Comparison of ENCODE assay signal across 11 cellular contexts in genomic region chr11:67396587-67397398, GRCh38. TPM values are rescaled to one million over a fixed set of nuclear protein-coding genes. Genes with fewer than 3 reads are reported as not detected.
A peak's percentile ranks its signal among the peaks of the same experiment; 100 is the strongest.
DNase-seq lines count a peak whose midpoint lies in the region; ATAC-seq, FAIRE-seq and TF ChIP-seq lines count a peak whose summit lies in the region.
"Had no signal": no experiment of that assay in that cellular context is flagged by ENCODE, and none has a peak within 500 bp of the region (broad histone marks: within the 10 kb centered on the region; RNA-seq: fewer than 3 reads in every experiment).

No MANE protein-coding gene starts in this region.

- in situ Hi-C loops in GM12878 (cut with MboI), result no loop called here

- POLR2A ChIA-PET in A673 (lab: Charles Lee; ENCODE audit: low non-redundant PET), result no interaction called here
- POLR2A ChIA-PET in GM12878 (lab: Charles Lee), result interaction anchor here (0.7 kb wide), 1 partner anchor 41 kb away, joined by 4 read pairs; the partner anchor contains the start of gene PTPRCAP
- POLR2A ChIA-PET in SK-N-SH (lab: Yijun Ruan, JAX), result interaction anchor here (1.1 kb wide), 1 partner anchor 23 kb away, joined by 3 read pairs; no protein-coding TSS in a partner anchor

- CTCF ChIA-PET in A673 (lab: Charles Lee), result no interaction called here
- CTCF ChIA-PET in GM12878 (lab: Yijun Ruan, JAX), result interaction anchor here (0.8 to 1.5 kb wide), 5 partner anchors 16 to 109 kb away, joined by 3 to 5 read pairs (median 3); no protein-coding TSS in a partner anchor
- CTCF ChIA-PET in SK-N-SH (lab: Yijun Ruan, JAX), result interaction anchor here (0.7 to 4.9 kb wide), 4 partner anchors 14 to 110 kb away, joined by 3 to 29 read pairs (median 6); partner anchors contain the start of gene TMEM134

- RAD21 ChIA-PET in GM12878 (lab: Charles Lee; ENCODE audit: unreplicated experiment), result interaction anchor here (0.8 to 1.5 kb wide), 2 partner anchors 71 to 90 kb away, joined by 3 to 4 read pairs; no protein-coding TSS in a partner anchor

- ATAC-seq in GM12878 (no peak), HG03354 (IDR thresholded peaks at IDR 0.05; ENCODE audit: poor library complexity, severe bottlenecking, unreplicated experiment) (no peak)

- intact Hi-C loops in A673 (cut with micrococcal nuclease; ENCODE audit: unreplicated experiment) (no loop called here), GM12878 (cut with micrococcal nuclease; ENCODE audit: unreplicated experiment) (no loop called here)

- H3K79me2 ChIP-seq in GM12878 (ENCODE audit: control insufficient read depth, insufficient read depth, low read length) (peaks cover 44% of the 10 kb centered on the region), SK-N-SH (ENCODE audit: insufficient read depth) (peaks cover 33% of the 10 kb centered on the region)

- TF ChIP-seq EP300 in GM12878 (IDR thresholded peaks at IDR 0.05; ENCODE audit: borderline replicate concordance in 1 of 2, control insufficient read depth in 1 of 2, low read depth in 2 of 2, low read length in 2 of 2) (no peak), SK-N-SH (IDR thresholded peaks at IDR 0.05; ENCODE audit: borderline replicate concordance in 1 of 2, low read depth in 1 of 2, low read length in 1 of 2) (no peak)

- SMC1A ChIA-PET in GM12878 (lab: Charles Lee; ENCODE audit: uncharacterized antibody, unreplicated experiment), result interaction anchor here (1.1 kb wide), 1 partner anchor 40 kb away, joined by 3 read pairs; no protein-coding TSS in a partner anchor

- TF ChIP-seq CTCF in A673 (conservative IDR thresholded peaks at IDR 0.05; ENCODE audit: low read depth, low read length) (no peak), GM12878 (IDR thresholded peaks at IDR 0.05 in 2 of 3, conservative IDR thresholded peaks at IDR 0.05 in 1 of 3; ENCODE audit: control insufficient read depth in 2 of 3, extremely low read depth in 1 of 3, insufficient read depth in 1 of 3, low read depth in 3 of 3, low read length in 3 of 3) (no peak), SK-N-SH (IDR thresholded peaks at IDR 0.05) (no peak)

- H3F3A ChIP-seq in SK-N-SH (replicated peaks; ENCODE audit: insufficient read depth), result peaks cover 5% of the 10 kb centered on the region

- H3K9ac ChIP-seq in HUES48 (ENCODE audit: low read depth, low read length) (no peak overlapping the region), GM12878 (ENCODE audit: control insufficient read depth, insufficient read depth, low read length) (no peak overlapping the region), SK-N-SH (no peak overlapping the region)

- H3K27me3 ChIP-seq in A673 (replicated peaks; ENCODE audit: insufficient read depth, low read depth, low read length, poor library complexity) (no peaks in the 10 kb centered on the region), HUES48 (ENCODE audit: control insufficient read depth, insufficient read depth, low read length) (no peaks in the 10 kb centered on the region), GM12878 (replicated peaks in 1 of 2; ENCODE audit: control insufficient read depth in 2 of 2, insufficient read depth in 2 of 2, low read length in 1 of 2) (no peaks in the 10 kb centered on the region), SK-N-SH (ENCODE audit: insufficient read depth) (no peaks in the 10 kb centered on the region)

- DNase-seq in A673 (ENCODE audit: low spot score) (no peak), GM12878 (ENCODE audit: low read depth, low spot score) (no peak), SK-N-SH (no peak), NCI-H446 (lab: John Stamatoyannopoulos, UW) (no peak)
- DNase-seq: effector CD8-positive, alpha-beta T cell; NCI-H774; stimulated activated CD4-positive, alpha-beta T cell treated with anti-CD3 and anti-CD28 coated beads, Interleukin-12 subunit alpha, Interleukin-12 subunit beta, amount 100 ng/mL, for 4 hours; stimulated activated naive CD4-positive, alpha-beta T cell treated with Interleukin-2 at 50 U/mL for 16 hours had no signal

- WGBS in GM12878 (ENCODE audit: insufficient coverage, insufficient replicate concordance, low lambda C conversion rate, missing lambda C conversion rate), result 41% methylated on average over 13 of the region's 13 CpGs
- 94% methylated on average over 12 of the region's 13 CpGs for WGBS in SK-N-SH (ENCODE audit: low lambda C conversion rate)

- H4K20me1 ChIP-seq in GM12878 (ENCODE audit: control insufficient read depth, insufficient read depth) (no peaks in the 10 kb centered on the region; the same call in 1 of the 2 replicates), SK-N-SH (ENCODE audit: insufficient read depth) (peaks cover 14% of the 10 kb centered on the region)

- H3K36me3 ChIP-seq in A673 (ENCODE audit: insufficient read depth, low read length, poor library complexity, severe bottlenecking) (peaks cover 61% of the 10 kb centered on the region), HUES48 (ENCODE audit: control insufficient read depth, insufficient read depth, low read length) (peaks cover 56% of the 10 kb centered on the region), GM12878 (ENCODE audit: control insufficient read depth in 2 of 2, insufficient read depth in 2 of 2, low read length in 1 of 2) (peaks cover 23 to 30% of the 10 kb centered on the region in 2 experiments), SK-N-SH (replicated peaks in 1 of 2; ENCODE audit: control insufficient read depth in 1 of 2, insufficient read depth in 2 of 2, low read length in 1 of 2) (peaks cover 8 to 22% of the 10 kb centered on the region in 2 experiments)

- no peak for FAIRE-seq in GM12878 (lab: Jason Lieb, UNC)

- BruUV-seq in A673 (replicated peaks; lab: Mats Ljungman, UMichigan), result no TSS peak
- BruUV-seq in GM12878 (replicated peaks; lab: Mats Ljungman, UMichigan), result no TSS peak

- H3K9me3 ChIP-seq in A673 (ENCODE audit: low read depth, low read length, poor library complexity, severe bottlenecking) (no peaks in the 10 kb centered on the region), HUES48 (ENCODE audit: control insufficient read depth, insufficient read depth, low read length) (no peaks in the 10 kb centered on the region), GM12878 (replicated peaks; ENCODE audit: control insufficient read depth, insufficient read depth, low read length) (no peaks in the 10 kb centered on the region), SK-N-SH (no peaks in the 10 kb centered on the region)

- H3K4me2 ChIP-seq in GM12878 (ENCODE audit: control insufficient read depth, insufficient read depth) (peak overlapping the region; percentile 64; the same call in 1 of the 2 replicates), SK-N-SH (no peak overlapping the region)

- H3K9me2 ChIP-seq in SK-N-SH, result no peaks in the 10 kb centered on the region

- TF ChIP-seq RAD21 in GM12878 (IDR thresholded peaks at IDR 0.05; ENCODE audit: insufficient read depth, low read depth, low read length) (no peak), SK-N-SH (IDR thresholded peaks at IDR 0.05; ENCODE audit: low read length) (no peak)

- H3K27ac ChIP-seq in A673 (ENCODE audit: low read depth, low read length, poor library complexity, severe bottlenecking) (peak overlapping the region; percentile 37), HUES48 (ENCODE audit: low read depth, low read length) (peak overlapping the region; percentile 33), GM12878 (ENCODE audit: control insufficient read depth, insufficient read depth) (peak overlapping the region; percentile 18; the same call in 1 of the 2 replicates), SK-N-SH (ENCODE audit: low read depth in 2 of 2, low read length in 1 of 2) (no peak overlapping the region)

- peaks cover 18% of the 10 kb centered on the region for H3K4me1 ChIP-seq in A673 (ENCODE audit: insufficient read depth, low read length, poor library complexity, severe bottlenecking)
- H3K4me1 ChIP-seq in HUES48 (ENCODE audit: control insufficient read depth, insufficient read depth, low read length), result peaks cover 11% of the 10 kb centered on the region; the same call in 1 of the 2 replicates
- H3K4me1 ChIP-seq in GM12878 (ENCODE audit: control insufficient read depth, insufficient read depth, low read length), result peaks cover 19% of the 10 kb centered on the region
- H3K4me1 ChIP-seq in SK-N-SH (ENCODE audit: control insufficient read depth in 1 of 2, insufficient read depth in 2 of 2, low read depth in 1 of 2, low read length in 1 of 2), result peaks cover 6 to 20% of the 10 kb centered on the region in 2 experiments; a peak in 2 of 4 replicates

- H2AFZ ChIP-seq in GM12878 (ENCODE audit: control insufficient read depth, low read depth, low read length) (no peak overlapping the region), SK-N-SH (ENCODE audit: low read depth) (no peak overlapping the region)

- TF ChIP-seq POLR2A in GM12878 (IDR thresholded peaks at IDR 0.05; ENCODE audit: low read depth, low read length), result peak; percentile 70

- H3K4me3 ChIP-seq in A673 (ENCODE audit: low read depth, low read length, poor library complexity, severe bottlenecking) (no peak overlapping the region), HUES48 (ENCODE audit: low read depth, low read length) (no peak overlapping the region), GM12878 (no peak overlapping the region), SK-N-SH (ENCODE audit: low read depth in 2 of 2, low read length in 1 of 2) (no peak overlapping the region)

RNA-seq across cellular contexts. Expression of gene PPP1CA, which starts 4.9 kb away (rescaled TPM):
- total RNA-seq in A673 (2021) (239 TPM in 2 replicates), GM12878 (2014; rRNA removed) (342 and 371 TPM in 2 replicates), GM12878 (2014; rRNA removed; fragmentation: Illumina TruSeq; extraction: Trizol) (170 and 176 TPM in 2 replicates), GM12878 (2021) (265 and 269 TPM in 2 replicates)
- 38.1 and 44.1 TPM in 2 replicates for total RNA-seq in GM12878 (2013; cell fraction: nucleolus; rRNA removed)
- 75.3 TPM for polyA plus RNA-seq in GM12878 (2011; ENCODE audit: low read depth)
- polyA plus RNA-seq in GM12878 (2011; rRNA removed) (86.0 and 211 TPM in 2 replicates), GM12878 (2014; fragmentation: Illumina TruSeq; extraction: Trizol) (128 and 202 TPM in 2 replicates), GM12878 (2014; fragmentation: Nextera tagmentation; extraction: Ambion mirVana) (10 to 100 TPM; 26.4 to 41.7 TPM), GM12878 (2014; rRNA removed) (306 and 326 TPM in 2 replicates), GM12878 (2016; fragmentation: Nextera tagmentation; extraction: Ambion mirVana) (100 to 1,000 TPM; 417 to 458 TPM), SK-N-SH (2012; rRNA removed) (210 and 261 TPM in 2 replicates)
- 440 and 506 TPM in 2 replicates for polyA plus RNA-seq in GM12878 (2011; cell fraction: cytosol; rRNA removed)
- polyA plus RNA-seq in GM12878 (2011; cell fraction: nucleus; rRNA removed), result 220 and 242 TPM in 2 replicates
- polyA plus RNA-seq in GM12878 (2012), result 174 and 181 TPM in 2 replicates
- polyA minus RNA-seq in GM12878 (2011; rRNA and poly(A)+ RNA removed), result 121 and 204 TPM in 2 replicates
- 83.8 and 94.6 TPM in 2 replicates for polyA minus RNA-seq in GM12878 (2011; cell fraction: cytosol; rRNA and poly(A)+ RNA removed)
- 49.0 and 75.9 TPM in 2 replicates for polyA minus RNA-seq in GM12878 (2011; cell fraction: nucleus; rRNA and poly(A)+ RNA removed)
- 130 and 175 TPM in 2 replicates for polyA plus RNA-seq in SK-N-SH (2012; cell fraction: cytosol; rRNA removed)
- 181 and 248 TPM in 2 replicates for polyA plus RNA-seq in SK-N-SH (2012; cell fraction: nucleus; rRNA removed)

RNA-seq across cellular contexts. Expression of gene RAD9A, which starts 5.0 kb away (rescaled TPM):
- total RNA-seq in A673 (2021) (43.0 and 55.0 TPM in 2 replicates), GM12878 (2014; rRNA removed) (21.0 and 21.9 TPM in 2 replicates), GM12878 (2014; rRNA removed; fragmentation: Illumina TruSeq; extraction: Trizol) (8.2 TPM in 2 replicates), GM12878 (2021) (29.5 and 32.7 TPM in 2 replicates)
- total RNA-seq in GM12878 (2013; cell fraction: nucleolus; rRNA removed), result 30.1 and 32.3 TPM in 2 replicates
- polyA plus RNA-seq in GM12878 (2011; ENCODE audit: low read depth), result 12.9 TPM
- polyA plus RNA-seq in GM12878 (2011; rRNA removed) (9.6 and 18.6 TPM in 2 replicates), GM12878 (2014; fragmentation: Illumina TruSeq; extraction: Trizol) (5.8 and 15.6 TPM in 2 replicates), GM12878 (2014; fragmentation: Nextera tagmentation; extraction: Ambion mirVana) (1 to 10 TPM; 1.1 to 3.6 TPM), GM12878 (2014; rRNA removed) (36.2 and 37.6 TPM in 2 replicates), GM12878 (2016; fragmentation: Nextera tagmentation; extraction: Ambion mirVana) (10 to 100 TPM; 22.0 to 25.6 TPM), SK-N-SH (2012; rRNA removed) (21.5 and 22.3 TPM in 2 replicates)
- polyA plus RNA-seq in GM12878 (2011; cell fraction: cytosol; rRNA removed), result 31.8 and 50.4 TPM in 2 replicates
- 114 and 143 TPM in 2 replicates for polyA plus RNA-seq in GM12878 (2011; cell fraction: nucleus; rRNA removed)
- polyA plus RNA-seq in GM12878 (2012), result 21.3 and 26.9 TPM in 2 replicates
- polyA minus RNA-seq in GM12878 (2011; rRNA and poly(A)+ RNA removed), result 7.2 and 11.3 TPM in 2 replicates
- 4.8 and 10.5 TPM in 2 replicates for polyA minus RNA-seq in GM12878 (2011; cell fraction: cytosol; rRNA and poly(A)+ RNA removed)
- 14.0 and 24.6 TPM in 2 replicates for polyA minus RNA-seq in GM12878 (2011; cell fraction: nucleus; rRNA and poly(A)+ RNA removed)
- polyA plus RNA-seq in SK-N-SH (2012; cell fraction: cytosol; rRNA removed), result 4.8 and 8.6 TPM in 2 replicates
- 100 and 114 TPM in 2 replicates for polyA plus RNA-seq in SK-N-SH (2012; cell fraction: nucleus; rRNA removed)

RNA-seq across cellular contexts. Expression of gene TBC1D10C, which starts 7.1 kb away (rescaled TPM):
- total RNA-seq in A673 (2021), result not detected in 2 replicates
- 59.5 and 60.3 TPM in 2 replicates for total RNA-seq in GM12878 (2013; cell fraction: nucleolus; rRNA removed)
- total RNA-seq in GM12878 (2014; rRNA removed), result 52.0 and 60.0 TPM in 2 replicates
- 18.4 and 19.5 TPM in 2 replicates for total RNA-seq in GM12878 (2014; rRNA removed; fragmentation: Illumina TruSeq; extraction: Trizol)
- total RNA-seq in GM12878 (2021), result 77.4 and 80.7 TPM in 2 replicates
- polyA plus RNA-seq in GM12878 (2011; ENCODE audit: low read depth), result 12.8 TPM
- 9.6 and 15.4 TPM in 2 replicates for polyA plus RNA-seq in GM12878 (2011; rRNA removed)
- 27.2 and 41.2 TPM in 2 replicates for polyA plus RNA-seq in GM12878 (2011; cell fraction: cytosol; rRNA removed)
- polyA plus RNA-seq in GM12878 (2011; cell fraction: nucleus; rRNA removed), result 200 and 210 TPM in 2 replicates
- polyA plus RNA-seq in GM12878 (2012), result 48.1 and 51.7 TPM in 2 replicates
- 3.4 and 13.5 TPM in 2 replicates for polyA plus RNA-seq in GM12878 (2014; fragmentation: Illumina TruSeq; extraction: Trizol)
- polyA plus RNA-seq in GM12878 (2014; fragmentation: Nextera tagmentation; extraction: Ambion mirVana), result 1 to 10 TPM; 1.1 to 6.6 TPM
- 83.4 and 85.3 TPM in 2 replicates for polyA plus RNA-seq in GM12878 (2014; rRNA removed)
- polyA plus RNA-seq in GM12878 (2016; fragmentation: Nextera tagmentation; extraction: Ambion mirVana), result 10 to 100 TPM; 61.8 to 73.3 TPM
- polyA minus RNA-seq in GM12878 (2011; rRNA and poly(A)+ RNA removed), result 8.1 and 20.2 TPM in 2 replicates
- polyA minus RNA-seq in GM12878 (2011; cell fraction: cytosol; rRNA and poly(A)+ RNA removed), result 9.6 and 12.3 TPM in 2 replicates
- 26.1 and 33.3 TPM in 2 replicates for polyA minus RNA-seq in GM12878 (2011; cell fraction: nucleus; rRNA and poly(A)+ RNA removed)
- 0.05 TPM in 1 of 2 replicates, not detected in the other for polyA plus RNA-seq in SK-N-SH (2012; rRNA removed)
- polyA plus RNA-seq in SK-N-SH (2012; cell fraction: cytosol; rRNA removed), result not detected in 2 replicates
- 0.08 and 0.31 TPM in 2 replicates for polyA plus RNA-seq in SK-N-SH (2012; cell fraction: nucleus; rRNA removed)
- total RNA-seq: M059J had no signal

RNA-seq across cellular contexts. Expression of gene CARNS1, which starts 18.7 kb away (rescaled TPM):
- total RNA-seq in A673 (2021), result 0.13 and 0.28 TPM in 2 replicates
- 0.15 and 0.22 TPM in 2 replicates for total RNA-seq in GM12878 (2013; cell fraction: nucleolus; rRNA removed)
- total RNA-seq in GM12878 (2014; rRNA removed), result 0.11 TPM in 2 replicates
- 0.04 TPM in 1 of 2 replicates, not detected in the other for total RNA-seq in GM12878 (2014; rRNA removed; fragmentation: Illumina TruSeq; extraction: Trizol)
- 0.10 and 0.19 TPM in 2 replicates for total RNA-seq in GM12878 (2021)
- polyA plus RNA-seq in GM12878 (2011; ENCODE audit: low read depth), result 0.18 TPM
- polyA plus RNA-seq in GM12878 (2011; rRNA removed), result not detected in 2 replicates
- 0.01 TPM in 1 of 2 replicates, not detected in the other for polyA plus RNA-seq in GM12878 (2011; cell fraction: cytosol; rRNA removed)
- 0.07 and 0.13 TPM in 2 replicates for polyA plus RNA-seq in GM12878 (2011; cell fraction: nucleus; rRNA removed)
- 0.27 and 0.31 TPM in 2 replicates for polyA plus RNA-seq in GM12878 (2012)
- 0.10 TPM in 1 of 2 replicates, not detected in the other for polyA plus RNA-seq in GM12878 (2014; fragmentation: Illumina TruSeq; extraction: Trizol)
- polyA plus RNA-seq in GM12878 (2014; fragmentation: Nextera tagmentation; extraction: Ambion mirVana), result under 1 TPM in 1 of 2 experiments, not detected in 1; 0.02 TPM
- polyA plus RNA-seq in GM12878 (2014; rRNA removed), result 0.14 and 0.25 TPM in 2 replicates
- under 1 TPM in 1 of 2 experiments, not detected in 1; 0.09 TPM for polyA plus RNA-seq in GM12878 (2016; fragmentation: Nextera tagmentation; extraction: Ambion mirVana)
- polyA minus RNA-seq in GM12878 (2011; rRNA and poly(A)+ RNA removed), result not detected in 2 replicates
- polyA minus RNA-seq in GM12878 (2011; cell fraction: cytosol; rRNA and poly(A)+ RNA removed), result not detected in 2 replicates
- 0.12 TPM in 1 of 2 replicates, not detected in the other for polyA minus RNA-seq in GM12878 (2011; cell fraction: nucleus; rRNA and poly(A)+ RNA removed)
- polyA plus RNA-seq in SK-N-SH (2012; rRNA removed), result 0.15 and 0.23 TPM in 2 replicates
- polyA plus RNA-seq in SK-N-SH (2012; cell fraction: cytosol; rRNA removed), result 0.05 and 0.09 TPM in 2 replicates
- polyA plus RNA-seq in SK-N-SH (2012; cell fraction: nucleus; rRNA removed), result 1.3 and 1.9 TPM in 2 replicates

RNA-seq across cellular contexts. Expression of gene CLCF1, which starts 23.4 kb away (rescaled TPM):
- 0.69 and 0.87 TPM in 2 replicates for total RNA-seq in A673 (2021)
- 0.98 and 1.1 TPM in 2 replicates for total RNA-seq in GM12878 (2013; cell fraction: nucleolus; rRNA removed)
- 0.68 and 0.82 TPM in 2 replicates for total RNA-seq in GM12878 (2014; rRNA removed)
- 0.63 and 0.64 TPM in 2 replicates for total RNA-seq in GM12878 (2014; rRNA removed; fragmentation: Illumina TruSeq; extraction: Trizol)
- 1.3 and 1.5 TPM in 2 replicates for total RNA-seq in GM12878 (2021)
- polyA plus RNA-seq in GM12878 (2011; ENCODE audit: low read depth), result 0.31 TPM
- 0.12 and 0.16 TPM in 2 replicates for polyA plus RNA-seq in GM12878 (2011; rRNA removed)
- polyA plus RNA-seq in GM12878 (2011; cell fraction: cytosol; rRNA removed), result 0.42 and 0.45 TPM in 2 replicates
- polyA plus RNA-seq in GM12878 (2011; cell fraction: nucleus; rRNA removed), result 0.84 and 1.2 TPM in 2 replicates
- 0.74 and 0.87 TPM in 2 replicates for polyA plus RNA-seq in GM12878 (2012)
- polyA plus RNA-seq in GM12878 (2014; fragmentation: Illumina TruSeq; extraction: Trizol), result 0.25 and 0.79 TPM in 2 replicates
- polyA plus RNA-seq in GM12878 (2014; fragmentation: Nextera tagmentation; extraction: Ambion mirVana), result under 1 TPM; 0.24 to 0.58 TPM
- 2.1 and 2.4 TPM in 2 replicates for polyA plus RNA-seq in GM12878 (2014; rRNA removed)
- polyA plus RNA-seq in GM12878 (2016; fragmentation: Nextera tagmentation; extraction: Ambion mirVana), result under 1 TPM in 1 of 2 experiments, not detected in 1; 0.35 TPM
- 0.37 and 0.52 TPM in 2 replicates for polyA minus RNA-seq in GM12878 (2011; rRNA and poly(A)+ RNA removed)
- not detected in 2 replicates for polyA minus RNA-seq in GM12878 (2011; cell fraction: cytosol; rRNA and poly(A)+ RNA removed)
- 0.24 and 0.38 TPM in 2 replicates for polyA minus RNA-seq in GM12878 (2011; cell fraction: nucleus; rRNA and poly(A)+ RNA removed)
- 27.0 and 27.7 TPM in 2 replicates for polyA plus RNA-seq in SK-N-SH (2012; rRNA removed)
- polyA plus RNA-seq in SK-N-SH (2012; cell fraction: cytosol; rRNA removed), result 13.3 and 17.5 TPM in 2 replicates
- polyA plus RNA-seq in SK-N-SH (2012; cell fraction: nucleus; rRNA removed), result 61.9 and 75.9 TPM in 2 replicates

Comparison
In these comparisons a context has a peak if more than half of its experiments do, and no peak if none do; other contexts are left out.
1. H3K27ac ChIP-seq: peak in A673 (single experiment), HUES48 (single experiment) and GM12878 (single experiment); none in SK-N-SH (0 of 2).
2. RNA of gene TBC1D10C, which starts 7.1 kb away (total RNA-seq): 18.4 to 80.7 TPM in GM12878; not detected in A673; every median in the first group is over 10 times any median in the second.